ENCODE assay signal across 8 cellular contexts in the genomic region with DNA sequence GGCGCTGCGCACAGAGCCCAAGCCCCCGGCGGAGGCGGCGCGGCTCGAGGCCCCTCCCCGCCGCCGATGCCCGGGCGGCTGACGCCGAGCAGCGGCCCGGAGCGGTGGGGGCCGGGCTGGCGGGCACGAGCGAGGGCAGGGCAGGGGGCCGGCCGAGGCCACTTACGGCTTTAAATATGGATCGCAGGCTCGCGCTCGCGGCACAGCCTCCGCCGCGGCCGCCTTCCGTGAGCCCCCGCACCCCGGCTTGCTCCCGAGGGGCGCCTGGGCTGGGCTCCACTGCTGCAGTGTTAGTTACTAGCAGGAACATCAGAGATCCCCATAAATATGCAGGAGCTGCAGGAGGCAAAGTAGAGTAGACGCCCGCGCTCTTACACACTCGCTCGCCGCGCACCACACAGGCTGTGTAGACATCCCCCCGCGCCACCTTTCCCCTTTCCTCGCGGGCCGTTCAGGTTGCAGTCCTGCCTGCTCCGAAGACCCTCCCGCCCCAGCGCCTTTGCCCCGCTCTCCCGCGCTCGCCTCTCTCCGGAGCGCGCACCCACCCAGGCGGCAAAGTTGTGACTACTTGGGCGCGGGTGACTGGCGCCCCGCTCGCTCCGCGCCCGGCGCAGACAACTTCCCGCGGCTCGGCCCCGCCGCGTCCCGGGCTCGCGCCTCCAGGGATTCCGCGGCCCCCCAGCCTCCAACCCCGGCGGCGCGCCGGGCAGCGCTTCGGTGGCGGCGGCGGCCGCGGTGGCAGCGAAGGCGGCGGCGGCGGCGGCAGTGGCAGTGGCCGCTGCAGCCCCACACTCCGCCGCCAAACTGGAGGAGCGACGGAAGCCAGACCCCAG.
DNase-seq lines count a peak whose midpoint lies in the region; ATAC-seq and TF ChIP-seq lines count a peak whose summit lies in the region.

No MANE protein-coding gene starts in this region.

- DNase-seq in GM10248 (ENCODE audit: extremely low spot score) (peak; percentile 22), HFFc6 (peak; percentile 25), RWPE2 (ENCODE audit: low spot score) (no peak), ascending aorta (ENCODE audit: low spot score in 2 of 2) (peak in 1 of 2 donors; percentile 77), hepatocyte (ENCODE audit: low spot score) (peak; percentile 78), prostate gland (ENCODE audit: low spot score) (peak; percentile 67), KG1 (lab: John Stamatoyannopoulos, UW) (no peak), DMS114 treated with DMSO at 0.1 percent for 48 hours (lab: John Stamatoyannopoulos, UW; ENCODE audit: unreplicated experiment) (no peak)

- WGBS in hepatocyte (ENCODE audit: low lambda C conversion rate, missing lambda C conversion rate): 1% methylated on average over 60 of the region's 105 CpGs
- under 1% methylated on average over 67 of the region's 105 CpGs for WGBS in prostate gland

- H3K4me1 Mint-ChIP-seq in HFFc6 (ENCODE audit: low read depth): peaks cover 66% of the 10 kb centered on the region

- no peaks in the 10 kb centered on the region; the same call in 1 of the 2 replicates for H3K27me3 Mint-ChIP-seq in HFFc6 (ENCODE audit: insufficient read depth)

- ATAC-seq in RWPE2 (ENCODE audit: low read depth): peak; percentile 66

- H3K36me3 ChIP-seq in RWPE2 (ENCODE audit: low read depth): no peaks in the 10 kb centered on the region
- H3K36me3 ChIP-seq in ascending aorta: no peaks in the 10 kb centered on the region
- H3K36me3 ChIP-seq in hepatocyte (replicated peaks; ENCODE audit: insufficient read depth, low read depth): no peaks in the 10 kb centered on the region
- no peaks in the 10 kb centered on the region for H3K36me3 ChIP-seq in prostate gland

- TF ChIP-seq CTCF in GM10248 (IDR thresholded peaks at IDR 0.05; ENCODE audit: control extremely low read depth, extremely low read depth, low read depth, missing control alignments) (no peak), HFFc6 (IDR thresholded peaks at IDR 0.05) (no peak), RWPE2 (IDR thresholded peaks at IDR 0.05; ENCODE audit: poor library complexity, severe bottlenecking) (no peak), ascending aorta (IDR thresholded peaks at IDR 0.05) (no peak), hepatocyte (IDR thresholded peaks at IDR 0.05; ENCODE audit: poor library complexity) (no peak), prostate gland (IDR thresholded peaks at IDR 0.05) (no peak)

- H3K9me3 ChIP-seq in RWPE2 (ENCODE audit: severe bottlenecking) (no peaks in the 10 kb centered on the region), ascending aorta (no peaks in the 10 kb centered on the region), hepatocyte (ENCODE audit: low read depth) (no peaks in the 10 kb centered on the region), prostate gland (no peaks in the 10 kb centered on the region)

- no peaks in the 10 kb centered on the region for H4K20me1 ChIP-seq in hepatocyte (ENCODE audit: insufficient read depth, poor library complexity, severe bottlenecking)

- peaks cover 54% of the 10 kb centered on the region for H3K27me3 ChIP-seq in RWPE2 (ENCODE audit: insufficient read depth, poor library complexity, severe bottlenecking)
- H3K27me3 ChIP-seq in ascending aorta: no peaks in the 10 kb centered on the region
- H3K27me3 ChIP-seq in hepatocyte: peaks cover 35% of the 10 kb centered on the region
- no peaks in the 10 kb centered on the region for H3K27me3 ChIP-seq in prostate gland (replicated peaks; ENCODE audit: insufficient read depth)

- no peaks in the 10 kb centered on the region for H3K9me3 Mint-ChIP-seq in HFFc6

- intact Hi-C loops in ascending aorta (cut with DNase I): loop anchor here (1.0 to 10.0 kb wide), 7 partner anchors 45 to 526 kb away; a partner anchor contains a TSS
- intact Hi-C loops in prostate gland (cut with DNase I): no loop called here

- peak overlapping the region; percentile 91 for H2AFZ ChIP-seq in hepatocyte

- CTCF ChIA-PET in GM10248 (lab: Yijun Ruan, JAX): no interaction called here

- H3K27ac Mint-ChIP-seq in HFFc6: peak overlapping the region; percentile 77

- H3K9me2 ChIP-seq in hepatocyte (replicated peaks; ENCODE audit: insufficient read depth): no peaks in the 10 kb centered on the region

- no peaks in the 10 kb centered on the region for H3K36me3 Mint-ChIP-seq in HFFc6 (ENCODE audit: low read depth)

- H3K79me2 ChIP-seq in hepatocyte: no peaks in the 10 kb centered on the region

- peak overlapping the region; percentile 93 for H3K4me2 ChIP-seq in hepatocyte

- H3K4me3 ChIP-seq in RWPE2 (ENCODE audit: severe bottlenecking): peak overlapping the region; percentile 41
- peak overlapping the region; percentile 83 to 87 for H3K4me3 ChIP-seq in ascending aorta
- H3K4me3 ChIP-seq in hepatocyte: peak overlapping the region; percentile 89
- peak overlapping the region; percentile 65 to 69 for H3K4me3 ChIP-seq in prostate gland

- POLR2A ChIA-PET in GM10248 (lab: Yijun Ruan, JAX): no interaction called here

- no peak overlapping the region for H3K27ac ChIP-seq in RWPE2 (ENCODE audit: poor library complexity, severe bottlenecking)
- peak overlapping the region; percentile 75 to 82 for H3K27ac ChIP-seq in ascending aorta
- peak overlapping the region; percentile 26 for H3K27ac ChIP-seq in hepatocyte
- peak overlapping the region; percentile 61 to 72 for H3K27ac ChIP-seq in prostate gland

- H3K4me1 ChIP-seq in RWPE2 (ENCODE audit: insufficient read depth, poor library complexity, severe bottlenecking) (no peaks in the 10 kb centered on the region), ascending aorta (peaks cover 0 to 8% of the 10 kb centered on the region in 2 donors), hepatocyte (ENCODE audit: insufficient read depth) (no peaks in the 10 kb centered on the region), prostate gland (replicated peaks) (no peaks in the 10 kb centered on the region)

- TF ChIP-seq POLR2A in prostate gland (IDR thresholded peaks at IDR 0.05): peak; percentile 80

- H3K4me3 Mint-ChIP-seq in HFFc6: peak overlapping the region; percentile 89

Comparison
In these comparisons a context has a peak if more than half of its experiments do, and no peak if none do; other contexts are left out.
1. DNase-seq: peak in GM10248 (single experiment), HFFc6 (single experiment), hepatocyte (single experiment) and prostate gland (single experiment); none in RWPE2 (single experiment), KG1 (single experiment) and DMS114 treated with DMSO at 0.1 percent for 48 hours (single experiment).
2. Peak in every context shown above with its lines, with median percentiles within 50 percentile points of each other: H3K4me3 ChIP-seq.